In the genomic region with DNA sequence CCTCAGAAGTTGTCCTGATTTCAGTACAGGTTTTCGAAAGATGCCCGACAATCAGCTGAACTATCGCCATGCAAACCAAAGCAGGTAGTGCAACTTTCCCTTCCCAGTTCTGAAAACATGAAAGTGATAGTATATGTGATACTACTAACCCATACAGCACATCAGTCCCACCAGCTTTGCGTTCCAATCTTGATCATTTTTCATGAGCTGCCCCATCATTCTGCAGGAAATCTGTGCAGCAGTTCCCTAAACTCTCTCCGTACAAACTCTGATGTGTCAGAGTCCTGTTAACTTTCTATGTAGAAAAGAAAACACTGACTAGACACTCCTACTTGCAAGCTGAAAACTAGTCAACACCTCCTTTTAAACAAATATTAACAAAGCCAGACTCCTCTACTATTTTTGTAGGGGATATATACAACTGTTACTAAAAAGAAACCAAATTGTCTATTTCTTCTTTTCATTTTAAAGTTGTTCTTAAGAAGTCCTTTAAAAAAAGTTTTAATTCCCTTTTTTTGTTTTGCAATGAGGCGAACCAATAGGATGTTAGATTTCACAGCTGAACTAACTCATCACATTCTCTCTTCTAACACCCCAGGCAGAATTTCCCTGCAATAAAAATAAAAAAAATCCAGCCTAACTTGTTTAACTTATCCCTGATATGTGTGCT, we compare ENCODE assay signal across 1 cellular context.
TF ChIP-seq lines count a peak whose summit lies in the region.

No MANE protein-coding gene starts in this region.

TF ChIP-seq in SK-N-SH, 30 proteins besides CTCF, POLR2A, EP300 and RAD21 (continued from another document):
- TF ChIP-seq POLR2AphosphoS5 (IDR thresholded peaks at IDR 0.05; ENCODE audit: low read depth, low read length) (no peak), SMC3 (IDR thresholded peaks at IDR 0.05; ENCODE audit: low read depth, low read length) (no peak), FOXJ3 (CRISPR knock-in tag; IDR thresholded peaks at IDR 0.05) (no peak), FOSL2 (IDR thresholded peaks at IDR 0.05; ENCODE audit: borderline replicate concordance, low read depth) (no peak)
- TF ChIP-seq, protein P1, sequence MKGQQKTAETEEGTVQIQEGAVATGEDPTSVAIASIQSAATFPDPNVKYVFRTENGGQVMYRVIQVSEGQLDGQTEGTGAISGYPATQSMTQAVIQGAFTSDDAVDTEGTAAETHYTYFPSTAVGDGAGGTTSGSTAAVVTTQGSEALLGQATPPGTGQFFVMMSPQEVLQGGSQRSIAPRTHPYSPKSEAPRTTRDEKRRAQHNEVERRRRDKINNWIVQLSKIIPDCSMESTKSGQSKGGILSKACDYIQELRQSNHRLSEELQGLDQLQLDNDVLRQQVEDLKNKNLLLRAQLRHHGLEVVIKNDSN (IDR thresholded peaks at IDR 0.05; ENCODE audit: borderline replicate concordance, low read depth) = no peak
